25 cellular contexts compared by ENCODE assay signal in the genomic region with DNA sequence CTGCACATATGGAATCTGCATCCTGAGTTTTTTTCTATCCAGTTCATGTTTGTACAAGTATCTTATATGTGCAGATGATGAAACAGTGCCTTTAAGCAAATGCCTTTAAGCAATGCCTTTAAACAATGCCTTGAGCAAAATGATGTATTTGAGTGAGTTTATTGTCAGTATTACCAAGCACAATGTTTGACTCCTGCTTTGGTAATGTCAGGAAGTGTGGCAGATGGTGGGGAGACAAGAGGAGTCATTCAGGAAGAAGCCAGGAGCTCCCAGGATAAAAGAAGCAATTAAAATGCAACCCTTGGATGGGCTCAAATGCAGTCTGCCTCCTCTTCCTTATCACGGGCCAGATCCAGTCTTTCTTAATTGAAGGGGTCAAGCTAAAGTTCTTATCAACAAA.
A peak's percentile ranks its signal among the peaks of the same experiment; 100 is the strongest.
DNase-seq lines count a peak whose midpoint lies in the region; ATAC-seq and TF ChIP-seq lines count a peak whose summit lies in the region.
"Had no signal": no experiment of that assay in that cellular context is flagged by ENCODE, and none has a peak within 500 bp of the region (broad histone marks: within the 10 kb centered on the region; RNA-seq: fewer than 3 reads in every experiment).

No MANE protein-coding gene starts in this region.

- intact Hi-C loops in left ventricle myocardium superior (cut with micrococcal nuclease): no loop called here

- no peaks in the 10 kb centered on the region for H3K4me1 Mint-ChIP-seq in stimulated activated effector memory CD8-positive, alpha-beta T cell treated with anti-CD3 and anti-CD28 coated beads, Interleukin-12 subunit alpha, Interleukin-12 subunit beta, amount 100 ng/mL, for 72 hours
- H3K4me1 Mint-ChIP-seq: T-cell had no signal

- no peak overlapping the region for H3K4me3 ChIP-seq in epithelial cell of esophagus (ENCODE audit: low read length)
- H3K4me3 ChIP-seq: lower lobe of right lung, pancreas, stomach, thyroid gland had no signal

- no peak overlapping the region for H3K27ac Mint-ChIP-seq in stimulated activated effector memory CD8-positive, alpha-beta T cell treated with anti-CD3 and anti-CD28 coated beads, Interleukin-12 subunit alpha, Interleukin-12 subunit beta, amount 100 ng/mL, for 72 hours
- H3K27ac Mint-ChIP-seq: activated T-cell treated with anti-CD3 and anti-CD28 coated beads, Interleukin-2, amount 50 U/mL, for 72 hours; T-cell had no signal

- H3K9me3 Mint-ChIP-seq in stimulated activated effector memory CD8-positive, alpha-beta T cell treated with anti-CD3 and anti-CD28 coated beads, Interleukin-12 subunit alpha, Interleukin-12 subunit beta, amount 100 ng/mL, for 72 hours: peaks cover 5% of the 10 kb centered on the region

- ATAC-seq in left ventricle myocardium superior: no peak
- no peak for ATAC-seq in stimulated activated effector memory CD8-positive, alpha-beta T cell treated with anti-CD3 and anti-CD28 coated beads, Interleukin-12 subunit alpha, Interleukin-12 subunit beta, amount 100 ng/mL, for 72 hours
- ATAC-seq: activated T-cell treated with anti-CD3 and anti-CD28 coated beads, Interleukin-2, amount 50 U/mL, for 72 hours; lower lobe of right lung; pancreas; T-cell had no signal

- no peaks in the 10 kb centered on the region for H3K36me3 Mint-ChIP-seq in stimulated activated effector memory CD8-positive, alpha-beta T cell treated with anti-CD3 and anti-CD28 coated beads, Interleukin-12 subunit alpha, Interleukin-12 subunit beta, amount 100 ng/mL, for 72 hours
- H3K36me3 Mint-ChIP-seq: T-cell had no signal

- TF ChIP-seq CTCF in epithelial cell of esophagus (IDR thresholded peaks at IDR 0.05; ENCODE audit: insufficient read depth, low read depth, low read length, missing control alignments): no peak

- no peak overlapping the region for H3K4me3 Mint-ChIP-seq in stimulated activated effector memory CD8-positive, alpha-beta T cell treated with anti-CD3 and anti-CD28 coated beads, Interleukin-12 subunit alpha, Interleukin-12 subunit beta, amount 100 ng/mL, for 72 hours
- H3K4me3 Mint-ChIP-seq: activated T-cell treated with anti-CD3 and anti-CD28 coated beads, Interleukin-2, amount 50 U/mL, for 72 hours; neural crest cell; T-cell had no signal

- DNase-seq in SIG-M5 treated with dmso at 0.1 percent for 504 hours (lab: John Stamatoyannopoulos, UW; ENCODE audit: unreplicated experiment) (peak; percentile 35), SIG-M5 (lab: John Stamatoyannopoulos, UW) (no peak), NCI-H2171 (lab: John Stamatoyannopoulos, UW) (peak; percentile 22), epithelial cell of esophagus (ENCODE audit: low read depth) (peak; percentile 56), left ventricle myocardium superior (no peak), hepatic stellate cell (ENCODE audit: low spot score) (no peak)
- DNase-seq in stimulated activated effector memory CD8-positive, alpha-beta T cell treated with anti-CD3 and anti-CD28 coated beads, Interleukin-12 subunit alpha, Interleukin-12 subunit beta, amount 100 ng/mL, for 72 hours (ENCODE audit: low spot score in 2 of 2): no peak
- DNase-seq: ACHN; activated CD4-positive, alpha-beta T cell treated with anti-CD3 and anti-CD28 coated beads, Interleukin-2, amount 50 U/mL, for 4 hours; activated naive CD4-positive, alpha-beta T cell; activated T-cell treated with anti-CD3 and anti-CD28 coated beads, Interleukin-2, amount 50 U/mL, for 72 hours; cerebellar nuclear complex; DMS79 treated with DMSO at 0.1 percent for 48 hours; Kasumi-1; kidney glomerular epithelial cell; lower lobe of right lung; NCI-H1048; NCI-H2029 treated with DMSO at 0.1 percent for 48 hours; pancreas; retina; small intestine; stomach; T-cell; thyroid gland had no signal

Comparison
In these comparisons a context has a peak if more than half of its experiments do, and no peak if none do; other contexts are left out.
1. DNase-seq: peak in SIG-M5 treated with dmso at 0.1 percent for 504 hours (single experiment), NCI-H2171 (single experiment) and epithelial cell of esophagus (single experiment); none in SIG-M5 (single experiment), left ventricle myocardium superior (single experiment), stimulated activated effector memory CD8-positive, alpha-beta T cell treated with anti-CD3 and anti-CD28 coated beads, Interleukin-12 subunit alpha, Interleukin-12 subunit beta, amount 100 ng/mL, for 72 hours (0 of 2) and hepatic stellate cell (single experiment).